ENCODE assay signal across 30 cellular contexts in genomic region chr3:93907132-93907531, GRCh38.
"Had no signal": no experiment of that assay in that cellular context is flagged by ENCODE, and none has a peak within 500 bp of the region (broad histone marks: within the 10 kb centered on the region; RNA-seq: fewer than 3 reads in every experiment).

No MANE protein-coding gene starts in this region.

- H3K36me3 ChIP-seq: lower lobe of right lung, pancreas, prostate gland, sigmoid colon, spleen, stomach, thyroid gland, transverse colon had no signal

- ATAC-seq: naive thymus-derived CD8-positive, alpha-beta T cell; pancreas had no signal

- H3K4me1 ChIP-seq: left lung, pancreas, prostate gland, spleen, testis, transverse colon had no signal

- H3K4me1 Mint-ChIP-seq: naive thymus-derived CD8-positive, alpha-beta T cell; nephron; neural crest cell had no signal

- H3K27ac ChIP-seq: left lung, lower lobe of right lung, pancreas, prostate gland, sigmoid colon, spleen, stomach, testis, thyroid gland, transverse colon, upper lobe of left lung had no signal

- DNase-seq: head of caudate nucleus; hippocampal formation; kidney glomerular epithelial cell; left cardiac atrium; left lung; lower lobe of right lung; mammary epithelial cell; naive thymus-derived CD8-positive, alpha-beta T cell; nucleus accumbens; posterior cingulate gyrus; retina; right cardiac atrium; sigmoid colon; small intestine; spleen; stimulated activated CD4-positive, alpha-beta T cell treated with anti-CD3 and anti-CD28 coated beads, Interleukin-2, amount 100 ng/mL, for 48 hours; stimulated activated CD4-positive, alpha-beta T cell treated with anti-CD3 and anti-CD28 coated beads, Interleukin-4, amount 100 ng/mL, for 4 hours; stimulated activated CD8-positive, alpha-beta memory T cell treated with anti-CD3 and anti-CD28 coated beads, Interleukin-4, amount 100 ng/mL, for 48 hours; stimulated activated naive CD4-positive, alpha-beta T cell; stomach; testis; thyroid gland; transverse colon had no signal

- H3K36me3 Mint-ChIP-seq: naive thymus-derived CD8-positive, alpha-beta T cell had no signal

- FAIRE-seq: keratinocyte, pancreas, small intestine, urothelium cell line had no signal

- H3K27ac Mint-ChIP-seq: naive thymus-derived CD8-positive, alpha-beta T cell; nephron had no signal

- H3K27me3 ChIP-seq: left lung, pancreas, sigmoid colon, spleen, stomach, testis, thyroid gland, transverse colon, upper lobe of left lung had no signal

- H3K4me3 Mint-ChIP-seq: naive thymus-derived CD8-positive, alpha-beta T cell; nephron; neural crest cell had no signal

- H3K4me3 ChIP-seq: left lung, lower lobe of right lung, pancreas, prostate gland, sigmoid colon, spleen, stomach, testis, thyroid gland, transverse colon, upper lobe of left lung had no signal
